Comparison of ENCODE assay signal across 8 cellular contexts in the genomic region with DNA sequence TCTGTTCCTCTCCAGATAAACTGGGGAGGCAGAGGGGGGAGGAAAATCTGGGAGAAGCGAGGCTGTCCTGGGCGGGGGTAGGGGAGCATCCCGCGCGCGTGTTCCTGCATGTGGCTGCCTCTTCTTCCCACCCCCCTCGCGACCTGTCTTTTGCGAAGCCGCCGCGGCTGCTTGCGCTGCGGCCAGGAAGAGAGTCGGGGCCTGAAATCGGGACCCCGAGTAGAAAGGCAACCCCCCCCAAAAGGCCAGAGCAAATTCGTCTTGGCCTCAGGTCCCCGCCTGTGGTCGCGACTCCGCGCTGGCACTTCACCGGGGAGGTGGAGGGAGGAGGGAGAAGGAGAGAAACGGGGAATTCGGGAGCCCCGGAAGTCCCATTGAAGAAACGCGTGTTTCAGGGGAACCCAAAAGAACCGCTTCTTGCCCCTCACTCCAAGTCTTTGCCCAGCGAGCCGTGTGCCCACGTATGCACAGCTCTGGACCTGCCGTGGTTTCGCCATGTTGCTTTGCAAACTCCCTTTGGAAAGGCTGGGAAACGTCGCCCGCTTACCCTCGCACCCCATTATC. TPM values are rescaled to one million over a fixed set of nuclear protein-coding genes. Genes with fewer than 3 reads are reported as not detected.
A peak's percentile ranks its signal among the peaks of the same experiment; 100 is the strongest.
DNase-seq lines count a peak whose midpoint lies in the region; ATAC-seq lines count a peak whose summit lies in the region.

No MANE protein-coding gene starts in this region.

- no peaks in the 10 kb centered on the region for H3K27me3 Mint-ChIP-seq in activated naive CD8-positive, alpha-beta T cell treated with anti-CD3 and anti-CD28 coated beads for 36 hours

- DNase-seq in activated CD4-positive, alpha-beta T cell treated with anti-CD3 and anti-CD28 coated beads for 48 hours: peak; percentile 48
- no peak for DNase-seq in activated CD4-positive, alpha-beta T cell treated with anti-CD3 and anti-CD28 coated beads for 1 hour
- no peak for DNase-seq in activated naive CD8-positive, alpha-beta T cell treated with anti-CD3 and anti-CD28 coated beads for 36 hours
- no peak for DNase-seq in stimulated activated effector memory CD8-positive, alpha-beta T cell treated with anti-CD3 and anti-CD28 coated beads, Interleukin-12 subunit alpha, Interleukin-12 subunit beta, amount 100 ng/mL, for 72 hours (ENCODE audit: low spot score in 2 of 2)
- no peak for DNase-seq in putamen (ENCODE audit: low spot score)
- no peak for DNase-seq in effector CD4-positive, alpha-beta T cell
- no peak for DNase-seq in stimulated activated CD4-positive, alpha-beta T cell treated with anti-CD3 and anti-CD28 coated beads, Interleukin-1b, Interleukin-23, amount 100 ng/mL, for 48 hours

- peak overlapping the region; percentile 100 for H3K4me3 ChIP-seq in iPS-11a (ENCODE audit: low read depth, low read length)

- H3K4me1 Mint-ChIP-seq in activated naive CD8-positive, alpha-beta T cell treated with anti-CD3 and anti-CD28 coated beads for 36 hours: peaks cover 33% of the 10 kb centered on the region
- peaks cover 49% of the 10 kb centered on the region for H3K4me1 Mint-ChIP-seq in stimulated activated effector memory CD8-positive, alpha-beta T cell treated with anti-CD3 and anti-CD28 coated beads, Interleukin-12 subunit alpha, Interleukin-12 subunit beta, amount 100 ng/mL, for 72 hours

- ATAC-seq in stimulated activated effector memory CD8-positive, alpha-beta T cell treated with anti-CD3 and anti-CD28 coated beads, Interleukin-12 subunit alpha, Interleukin-12 subunit beta, amount 100 ng/mL, for 72 hours: no peak

- peaks cover 54% of the 10 kb centered on the region for H3K36me3 Mint-ChIP-seq in activated naive CD8-positive, alpha-beta T cell treated with anti-CD3 and anti-CD28 coated beads for 36 hours
- H3K36me3 Mint-ChIP-seq in stimulated activated effector memory CD8-positive, alpha-beta T cell treated with anti-CD3 and anti-CD28 coated beads, Interleukin-12 subunit alpha, Interleukin-12 subunit beta, amount 100 ng/mL, for 72 hours: peaks cover 96% of the 10 kb centered on the region

- no peaks in the 10 kb centered on the region for H3K9me3 Mint-ChIP-seq in activated naive CD8-positive, alpha-beta T cell treated with anti-CD3 and anti-CD28 coated beads for 36 hours
- no peaks in the 10 kb centered on the region for H3K9me3 Mint-ChIP-seq in stimulated activated effector memory CD8-positive, alpha-beta T cell treated with anti-CD3 and anti-CD28 coated beads, Interleukin-12 subunit alpha, Interleukin-12 subunit beta, amount 100 ng/mL, for 72 hours

- peak overlapping the region; percentile 97 for H3K4me3 Mint-ChIP-seq in activated naive CD8-positive, alpha-beta T cell treated with anti-CD3 and anti-CD28 coated beads for 36 hours
- H3K4me3 Mint-ChIP-seq in stimulated activated effector memory CD8-positive, alpha-beta T cell treated with anti-CD3 and anti-CD28 coated beads, Interleukin-12 subunit alpha, Interleukin-12 subunit beta, amount 100 ng/mL, for 72 hours: peak overlapping the region; percentile 96

- peak overlapping the region; percentile 100 for H3K27ac Mint-ChIP-seq in activated naive CD8-positive, alpha-beta T cell treated with anti-CD3 and anti-CD28 coated beads for 36 hours
- H3K27ac Mint-ChIP-seq in stimulated activated effector memory CD8-positive, alpha-beta T cell treated with anti-CD3 and anti-CD28 coated beads, Interleukin-12 subunit alpha, Interleukin-12 subunit beta, amount 100 ng/mL, for 72 hours: peak overlapping the region; percentile 98

RNA-seq across cellular contexts. Expression of a gene that starts 0.9 kb away (rescaled TPM):
- 100 to 1,000 TPM; 749 TPM for total RNA-seq in activated naive CD8-positive, alpha-beta T cell treated with anti-CD3 and anti-CD28 coated beads for 36 hours

RNA-seq across cellular contexts. Expression of a gene that starts 46.5 kb away (rescaled TPM):
- 10 to 100 TPM; 14.0 to 15.8 TPM for total RNA-seq in activated naive CD8-positive, alpha-beta T cell treated with anti-CD3 and anti-CD28 coated beads for 36 hours
